ENCODE assay signal across 14 cellular contexts in the genomic region with DNA sequence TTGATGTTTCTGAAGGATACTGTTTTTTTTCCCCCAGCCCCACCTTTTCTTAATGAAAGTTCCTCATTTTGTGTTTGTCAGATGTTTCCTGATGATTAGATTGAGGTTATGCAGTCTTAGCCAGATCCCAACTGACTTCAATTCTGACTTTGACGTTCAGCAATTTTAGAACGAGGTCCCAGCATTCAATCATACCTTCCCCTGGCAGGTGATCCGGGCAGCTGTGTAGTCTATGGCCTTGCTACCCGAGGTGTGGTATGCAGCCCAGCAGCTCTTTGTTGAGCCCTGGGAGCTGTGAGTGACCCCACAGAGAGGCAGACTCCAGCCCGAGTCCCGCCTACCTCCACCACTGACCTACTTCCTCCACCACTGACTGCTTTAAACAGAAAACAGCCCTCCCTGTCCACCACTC.
A peak's percentile ranks its signal among the peaks of the same experiment; 100 is the strongest.
DNase-seq lines count a peak whose midpoint lies in the region; ATAC-seq and TF ChIP-seq lines count a peak whose summit lies in the region.
"Had no signal": no experiment of that assay in that cellular context is flagged by ENCODE, and none has a peak within 500 bp of the region (broad histone marks: within the 10 kb centered on the region; RNA-seq: fewer than 3 reads in every experiment).

No MANE protein-coding gene starts in this region.

- H3K27ac Mint-ChIP-seq in CD4-positive, CD25-positive, alpha-beta regulatory T cell: peak overlapping the region; percentile 89 to 95 (median 92)
- H3K27ac Mint-ChIP-seq in activated naive CD8-positive, alpha-beta T cell treated with anti-CD3 and anti-CD28 coated beads for 36 hours: peak overlapping the region; percentile 79
- H3K27ac Mint-ChIP-seq: activated CD8-positive, alpha-beta memory T cell treated with anti-CD3 and anti-CD28 coated beads, Interleukin-2, amount 10 ng/mL, durations not matched to agents 7 days and 5 days had no signal

- peaks cover 0 to 1% (median 0%) of the 10 kb centered on the region in 7 donors for H3K9me3 Mint-ChIP-seq in CD4-positive, CD25-positive, alpha-beta regulatory T cell
- no peaks in the 10 kb centered on the region for H3K9me3 Mint-ChIP-seq in activated naive CD8-positive, alpha-beta T cell treated with anti-CD3 and anti-CD28 coated beads for 36 hours

- peak overlapping the region; percentile 5 for H3K27ac ChIP-seq in CD4-positive, CD25-positive, alpha-beta regulatory T cell (ENCODE audit: insufficient read depth, low read length, poor library complexity, severe bottlenecking)
- H3K27ac ChIP-seq in A673 (ENCODE audit: low read depth, low read length, poor library complexity, severe bottlenecking): no peak overlapping the region
- H3K27ac ChIP-seq: psoas muscle, SJSA1 had no signal

- no peaks in the 10 kb centered on the region for H3K9me3 ChIP-seq in CD4-positive, CD25-positive, alpha-beta regulatory T cell (ENCODE audit: control insufficient read depth in 2 of 2, low read length in 2 of 2)
- no peaks in the 10 kb centered on the region for H3K9me3 ChIP-seq in mucosa of descending colon
- H3K9me3 ChIP-seq in A673 (ENCODE audit: low read depth, low read length, poor library complexity, severe bottlenecking): no peaks in the 10 kb centered on the region
- H3K9me3 ChIP-seq: psoas muscle, SJSA1 had no signal

- POLR2A ChIA-PET in A673 (lab: Charles Lee; ENCODE audit: low non-redundant PET): no interaction called here

- peak overlapping the region; percentile 29 to 69 (median 57) for H3K4me3 Mint-ChIP-seq in CD4-positive, CD25-positive, alpha-beta regulatory T cell
- H3K4me3 Mint-ChIP-seq in activated naive CD8-positive, alpha-beta T cell treated with anti-CD3 and anti-CD28 coated beads for 36 hours: peak overlapping the region; percentile 48
- H3K4me3 Mint-ChIP-seq: activated CD8-positive, alpha-beta memory T cell treated with anti-CD3 and anti-CD28 coated beads, Interleukin-2, amount 10 ng/mL, durations not matched to agents 7 days and 5 days had no signal

- BruUV-seq in A673 (replicated peaks; lab: Mats Ljungman, UMichigan): no TSS peak

- peaks cover 25 to 96% (median 72%) of the 10 kb centered on the region in 4 donors for H3K4me1 Mint-ChIP-seq in CD4-positive, CD25-positive, alpha-beta regulatory T cell
- H3K4me1 Mint-ChIP-seq in activated naive CD8-positive, alpha-beta T cell treated with anti-CD3 and anti-CD28 coated beads for 36 hours: peaks cover 80% of the 10 kb centered on the region

- ATAC-seq in CD4-positive, CD25-positive, alpha-beta regulatory T cell (ENCODE audit: low read depth in 2 of 2): peak; percentile 12 to 15
- ATAC-seq in mucosa of descending colon (peak; percentile 45), HG03196 (IDR thresholded peaks at IDR 0.05; ENCODE audit: unreplicated experiment) (no peak)
- ATAC-seq: activated CD8-positive, alpha-beta memory T cell treated with anti-CD3 and anti-CD28 coated beads, Interleukin-2, amount 10 ng/mL, durations not matched to agents 7 days and 5 days; left colon; psoas muscle had no signal

- H3K4me3 ChIP-seq in CD4-positive, CD25-positive, alpha-beta regulatory T cell (ENCODE audit: low read depth, low read length): no peak overlapping the region
- H3K4me3 ChIP-seq in mucosa of descending colon (no peak overlapping the region), A673 (ENCODE audit: low read depth, low read length, poor library complexity, severe bottlenecking) (no peak overlapping the region)
- H3K4me3 ChIP-seq: psoas muscle, SJSA1 had no signal

- TF ChIP-seq CTCF in mucosa of descending colon (IDR thresholded peaks at IDR 0.05) (no peak), A673 (conservative IDR thresholded peaks at IDR 0.05; ENCODE audit: low read depth, low read length) (no peak)

- H3K27me3 ChIP-seq in CD4-positive, CD25-positive, alpha-beta regulatory T cell (ENCODE audit: control insufficient read depth, insufficient read depth, low read length): no peaks in the 10 kb centered on the region
- H3K27me3 ChIP-seq in A673 (replicated peaks; ENCODE audit: insufficient read depth, low read depth, low read length, poor library complexity): no peaks in the 10 kb centered on the region
- H3K27me3 ChIP-seq: SJSA1 had no signal

- H3K36me3 Mint-ChIP-seq in CD4-positive, CD25-positive, alpha-beta regulatory T cell: peaks cover 80% of the 10 kb centered on the region
- H3K36me3 Mint-ChIP-seq in activated naive CD8-positive, alpha-beta T cell treated with anti-CD3 and anti-CD28 coated beads for 36 hours: peaks cover 91% of the 10 kb centered on the region

- H3K4me1 ChIP-seq in CD4-positive, CD25-positive, alpha-beta regulatory T cell (ENCODE audit: control insufficient read depth, insufficient read depth, low read length, poor library complexity, severe bottlenecking): peaks cover 62% of the 10 kb centered on the region
- H3K4me1 ChIP-seq in mucosa of descending colon (ENCODE audit: low read depth) (no peaks in the 10 kb centered on the region), A673 (ENCODE audit: insufficient read depth, low read length, poor library complexity, severe bottlenecking) (no peaks in the 10 kb centered on the region)
- H3K4me1 ChIP-seq: psoas muscle, SJSA1 had no signal

- intact Hi-C loops in mucosa of descending colon (cut with DNase I, micrococcal nuclease) (no loop called here), A673 (cut with micrococcal nuclease; ENCODE audit: unreplicated experiment) (no loop called here)

- H3K36me3 ChIP-seq in CD4-positive, CD25-positive, alpha-beta regulatory T cell (ENCODE audit: control insufficient read depth, insufficient read depth, low read length): peaks cover 88% of the 10 kb centered on the region
- H3K36me3 ChIP-seq in mucosa of descending colon (ENCODE audit: low read depth): no peaks in the 10 kb centered on the region
- H3K36me3 ChIP-seq in A673 (ENCODE audit: insufficient read depth, low read length, poor library complexity, severe bottlenecking): no peaks in the 10 kb centered on the region
- H3K36me3 ChIP-seq: SJSA1 had no signal

- DNase-seq in CD4-positive, CD25-positive, alpha-beta regulatory T cell: no peak
- peak; percentile 95 for DNase-seq in KG1 (lab: John Stamatoyannopoulos, UW)
- DNase-seq in activated naive CD8-positive, alpha-beta T cell treated with anti-CD3 and anti-CD28 coated beads for 36 hours: no peak
- no peak for DNase-seq in mucosa of descending colon
- DNase-seq in AG08396 (ENCODE audit: low spot score): no peak
- no peak for DNase-seq in activated CD8-positive, alpha-beta memory T cell treated with anti-CD3 and anti-CD28 coated beads for 24 hours
- no peak for DNase-seq in A673 (ENCODE audit: low spot score)
- DNase-seq: activated CD8-positive, alpha-beta memory T cell treated with anti-CD3 and anti-CD28 coated beads, Interleukin-2, amount 10 ng/mL, durations not matched to agents 7 days and 5 days; COR-L47; NCI-H2171; psoas muscle had no signal

- no peaks in the 10 kb centered on the region for H3K27me3 Mint-ChIP-seq in CD4-positive, CD25-positive, alpha-beta regulatory T cell
- no peaks in the 10 kb centered on the region for H3K27me3 Mint-ChIP-seq in activated naive CD8-positive, alpha-beta T cell treated with anti-CD3 and anti-CD28 coated beads for 36 hours
- H3K27me3 Mint-ChIP-seq: activated CD8-positive, alpha-beta memory T cell treated with anti-CD3 and anti-CD28 coated beads, Interleukin-2, amount 10 ng/mL, durations not matched to agents 7 days and 5 days had no signal

- CTCF ChIA-PET in A673 (lab: Charles Lee): no interaction called here
